In the genomic region with DNA sequence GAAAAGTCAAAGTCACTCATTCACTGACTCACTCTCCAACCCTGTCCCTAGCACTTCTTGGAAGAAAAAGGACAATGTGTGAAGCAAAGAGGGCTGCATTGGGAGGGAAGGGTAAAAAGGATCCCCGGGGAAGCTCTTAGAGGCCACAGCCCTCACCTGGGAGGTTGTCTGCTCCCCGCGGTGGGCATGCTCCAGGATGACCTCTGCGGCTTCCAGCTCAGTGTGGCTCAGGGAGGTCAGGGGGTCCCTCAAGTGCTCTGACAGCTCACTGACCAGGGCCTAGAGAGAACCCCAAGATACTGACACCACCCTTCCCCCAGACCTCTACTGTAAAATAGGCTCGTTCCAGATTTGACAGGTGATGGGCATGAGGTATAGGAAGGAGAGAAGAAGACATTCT, we compare ENCODE assay signal across 1 cellular context.
A peak's percentile ranks its signal among the peaks of the same experiment; 100 is the strongest.
TF ChIP-seq lines count a peak whose summit lies in the region.

No MANE protein-coding gene starts in this region.

TF ChIP-seq in HepG2, 621 proteins besides CTCF, POLR2A, EP300 and RAD21:
- no peak for TF ChIP-seq BRD4 (CRISPR knock-in tag; IDR thresholded peaks at IDR 0.05)
- TF ChIP-seq POLR2G (IDR thresholded peaks at IDR 0.05; ENCODE audit: low read depth, low read length), result 0 out of 2 replicates have a peak, but pooled peaks have one; percentile 13
- TF ChIP-seq, protein P1, sequence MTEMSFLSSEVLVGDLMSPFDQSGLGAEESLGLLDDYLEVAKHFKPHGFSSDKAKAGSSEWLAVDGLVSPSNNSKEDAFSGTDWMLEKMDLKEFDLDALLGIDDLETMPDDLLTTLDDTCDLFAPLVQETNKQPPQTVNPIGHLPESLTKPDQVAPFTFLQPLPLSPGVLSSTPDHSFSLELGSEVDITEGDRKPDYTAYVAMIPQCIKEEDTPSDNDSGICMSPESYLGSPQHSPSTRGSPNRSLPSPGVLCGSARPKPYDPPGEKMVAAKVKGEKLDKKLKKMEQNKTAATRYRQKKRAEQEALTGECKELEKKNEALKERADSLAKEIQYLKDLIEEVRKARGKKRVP (CRISPR knock-in tag; IDR thresholded peaks at IDR 0.05), result no peak
- TF ChIP-seq POLR2AphosphoS2 (IDR thresholded peaks at IDR 0.05; ENCODE audit: low read depth, low read length), result no peak
- TF ChIP-seq, protein P2, sequence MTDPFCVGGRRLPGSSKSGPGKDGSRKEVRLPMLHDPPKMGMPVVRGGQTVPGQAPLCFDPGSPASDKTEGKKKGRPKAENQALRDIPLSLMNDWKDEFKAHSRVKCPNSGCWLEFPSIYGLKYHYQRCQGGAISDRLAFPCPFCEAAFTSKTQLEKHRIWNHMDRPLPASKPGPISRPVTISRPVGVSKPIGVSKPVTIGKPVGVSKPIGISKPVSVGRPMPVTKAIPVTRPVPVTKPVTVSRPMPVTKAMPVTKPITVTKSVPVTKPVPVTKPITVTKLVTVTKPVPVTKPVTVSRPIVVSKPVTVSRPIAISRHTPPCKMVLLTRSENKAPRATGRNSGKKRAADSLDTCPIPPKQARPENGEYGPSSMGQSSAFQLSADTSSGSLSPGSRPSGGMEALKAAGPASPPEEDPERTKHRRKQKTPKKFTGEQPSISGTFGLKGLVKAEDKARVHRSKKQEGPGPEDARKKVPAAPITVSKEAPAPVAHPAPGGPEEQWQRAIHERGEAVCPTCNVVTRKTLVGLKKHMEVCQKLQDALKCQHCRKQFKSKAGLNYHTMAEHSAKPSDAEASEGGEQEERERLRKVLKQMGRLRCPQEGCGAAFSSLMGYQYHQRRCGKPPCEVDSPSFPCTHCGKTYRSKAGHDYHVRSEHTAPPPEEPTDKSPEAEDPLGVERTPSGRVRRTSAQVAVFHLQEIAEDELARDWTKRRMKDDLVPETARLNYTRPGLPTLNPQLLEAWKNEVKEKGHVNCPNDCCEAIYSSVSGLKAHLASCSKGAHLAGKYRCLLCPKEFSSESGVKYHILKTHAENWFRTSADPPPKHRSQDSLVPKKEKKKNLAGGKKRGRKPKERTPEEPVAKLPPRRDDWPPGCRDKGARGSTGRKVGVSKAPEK (CRISPR knock-in tag; IDR thresholded peaks at IDR 0.05; ENCODE audit: borderline replicate concordance), result no peak
